Comparison of ENCODE assay signal across 12 cellular contexts in the genomic region with DNA sequence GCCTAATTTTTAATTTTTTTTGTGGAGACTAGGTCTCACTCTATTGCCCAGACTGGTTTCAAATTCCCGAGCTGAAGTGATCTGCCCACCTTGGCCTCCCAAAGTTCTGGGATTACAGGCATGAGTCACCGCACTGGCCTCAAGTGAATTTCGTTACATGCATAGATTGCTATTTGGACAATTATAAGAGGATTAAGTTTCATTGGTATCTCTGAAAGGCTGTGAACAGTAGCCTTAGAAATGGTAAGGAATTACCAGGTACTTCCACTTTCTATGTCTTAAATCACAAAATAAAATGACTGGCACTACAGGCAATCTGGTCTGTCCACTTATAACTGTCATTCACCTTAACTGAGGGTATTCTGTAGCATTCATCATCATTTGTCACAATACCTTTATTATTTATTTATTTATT. TPM values are rescaled to one million over a fixed set of nuclear protein-coding genes. Genes with fewer than 3 reads are reported as not detected.
A peak's percentile ranks its signal among the peaks of the same experiment; 100 is the strongest.
DNase-seq lines count a peak whose midpoint lies in the region; ATAC-seq, FAIRE-seq and TF ChIP-seq lines count a peak whose summit lies in the region.
"Had no signal": no experiment of that assay in that cellular context is flagged by ENCODE, and none has a peak within 500 bp of the region (broad histone marks: within the 10 kb centered on the region; RNA-seq: fewer than 3 reads in every experiment).

No MANE protein-coding gene starts in this region.

- H3K9me3 ChIP-seq in K562 (replicated peaks; ENCODE audit: control insufficient read depth, insufficient read depth, low read depth, low read length) (no peaks in the 10 kb centered on the region), mesodermal cell (ENCODE audit: control insufficient read depth, low read length) (no peaks in the 10 kb centered on the region)
- H3K9me3 ChIP-seq: left ventricle myocardium inferior, vagina had no signal

- H2AFZ ChIP-seq in K562 (ENCODE audit: low read depth, low read length): no peak overlapping the region

- H4K20me1 ChIP-seq in K562 (replicated peaks; ENCODE audit: control insufficient read depth, insufficient read depth, low read length): peaks cover 7% of the 10 kb centered on the region; the same call in 1 of the 2 replicates

- peaks cover 40% of the 10 kb centered on the region for H3K36me3 Mint-ChIP-seq in Calu3 (ENCODE audit: insufficient read depth, unreplicated experiment)
- H3K36me3 Mint-ChIP-seq in activated CD4-positive, alpha-beta T cell treated with anti-CD3 and anti-CD28 coated beads for 36 hours (ENCODE audit: low read depth): peaks cover 10% of the 10 kb centered on the region
- no peaks in the 10 kb centered on the region for H3K36me3 Mint-ChIP-seq in natural killer cell

- no peak for FAIRE-seq in K562 (lab: Jason Lieb, UNC)

- TF ChIP-seq POLR2A in K562 (conservative IDR thresholded peaks at IDR 0.05): no peak

- TF ChIP-seq EP300 in K562 (IDR thresholded peaks at IDR 0.05; ENCODE audit: low read length): no peak

- TF ChIP-seq RAD21 in K562 (CRISPR knock-in tag; conservative IDR thresholded peaks at IDR 0.05 in 1 of 2, IDR thresholded peaks at IDR 0.05 in 1 of 2): no peak

- POLR2A ChIA-PET in K562 (lab: Yijun Ruan, JAX): interaction anchor here (0.6 to 1.2 kb wide), 5 partner anchors 10 to 206 kb away, joined by 4 to 8 read pairs (median 5); a partner anchor contains a TSS
- POLR2A ChIA-PET in activated CD4-positive, alpha-beta T cell treated with anti-CD3 and anti-CD28 coated beads for 36 hours (lab: Charles Lee): interaction anchor here (0.6 kb wide), 1 partner anchor 85 kb away, joined by 3 read pairs; no protein-coding TSS in a partner anchor

- H3K27me3 ChIP-seq in K562 (ENCODE audit: control insufficient read depth in 2 of 2, insufficient read depth in 2 of 2, low read length in 2 of 2): no peaks in the 10 kb centered on the region
- H3K27me3 ChIP-seq: vagina had no signal

- intact Hi-C loops in Calu3 (cut with micrococcal nuclease; ENCODE audit: unreplicated experiment): no loop called here
- intact Hi-C loops in K562 (cut with micrococcal nuclease): no loop called here
- intact Hi-C loops in activated CD4-positive, alpha-beta T cell treated with anti-CD3 and anti-CD28 coated beads for 36 hours (cut with DNase I, micrococcal nuclease): no loop called here
- intact Hi-C loops in natural killer cell (cut with micrococcal nuclease): no loop called here

- TF ChIP-seq CTCF in Calu3 (IDR thresholded peaks at IDR 0.05; ENCODE audit: unreplicated experiment) (no peak), K562 (IDR thresholded peaks at IDR 0.05 in 2 of 3, conservative IDR thresholded peaks at IDR 0.05 in 1 of 3; ENCODE audit: insufficient read depth in 2 of 3, low read depth in 1 of 3, low read length in 3 of 3) (no peak), natural killer cell (IDR thresholded peaks at IDR 0.05) (no peak)

- peaks cover 4% of the 10 kb centered on the region; the same call in 1 of the 3 replicates for H3K36me3 ChIP-seq in K562 (ENCODE audit: control insufficient read depth, insufficient read depth, low read length)
- peaks cover under 1% of the 10 kb centered on the region for H3K36me3 ChIP-seq in mesodermal cell (ENCODE audit: control insufficient read depth, insufficient read depth, low read length)
- H3K36me3 ChIP-seq: vagina had no signal

- no peaks in the 10 kb centered on the region for H3K27me3 Mint-ChIP-seq in Calu3 (ENCODE audit: unreplicated experiment)
- no peaks in the 10 kb centered on the region for H3K27me3 Mint-ChIP-seq in activated CD4-positive, alpha-beta T cell treated with anti-CD3 and anti-CD28 coated beads for 36 hours
- H3K27me3 Mint-ChIP-seq in natural killer cell (ENCODE audit: low read depth in 2 of 2): no peaks in the 10 kb centered on the region

- no peak overlapping the region for H3K27ac Mint-ChIP-seq in Calu3 (ENCODE audit: unreplicated experiment)
- no peak overlapping the region for H3K27ac Mint-ChIP-seq in activated CD4-positive, alpha-beta T cell treated with anti-CD3 and anti-CD28 coated beads for 36 hours
- H3K27ac Mint-ChIP-seq in natural killer cell: peak overlapping the region in 1 of 2 donors; percentile 42
- H3K27ac Mint-ChIP-seq: activated CD8-positive, alpha-beta T cell treated with anti-CD3 and anti-CD28 coated beads, Interleukin-2, amount 10 ng/mL, durations not matched to agents 7 days and 5 days had no signal

- peak overlapping the region; percentile 24; the same call in 1 of the 3 replicates for H3K27ac ChIP-seq in K562 (ENCODE audit: extremely low read depth, low read depth, low read length)
- peak overlapping the region; percentile 41 for H3K27ac ChIP-seq in mesodermal cell (ENCODE audit: low read depth, low read length, severe bottlenecking)
- H3K27ac ChIP-seq: left ventricle myocardium inferior, vagina had no signal

- peaks cover 19% of the 10 kb centered on the region for H3K79me2 ChIP-seq in K562 (ENCODE audit: control insufficient read depth, insufficient read depth, low read length)

- ATAC-seq in K562 (no peak), natural killer cell (no peak)
- ATAC-seq in activated CD4-positive, alpha-beta T cell treated with anti-CD3 and anti-CD28 coated beads for 36 hours: no peak
- ATAC-seq: activated CD8-positive, alpha-beta T cell treated with anti-CD3 and anti-CD28 coated beads, Interleukin-2, amount 10 ng/mL, durations not matched to agents 7 days and 5 days; esophagus mucosa had no signal

- H3K4me3 Mint-ChIP-seq in Calu3 (ENCODE audit: low read depth, unreplicated experiment) (no peak overlapping the region), natural killer cell (no peak overlapping the region)
- H3K4me3 Mint-ChIP-seq in activated CD4-positive, alpha-beta T cell treated with anti-CD3 and anti-CD28 coated beads for 36 hours: no peak overlapping the region
- H3K4me3 Mint-ChIP-seq: activated CD8-positive, alpha-beta T cell treated with anti-CD3 and anti-CD28 coated beads, Interleukin-2, amount 10 ng/mL, durations not matched to agents 7 days and 5 days had no signal

- DNase-seq in Calu3: peak; percentile 60
- peak; percentile 95 for DNase-seq in M059J (ENCODE audit: low read depth)
- DNase-seq in K562 (ENCODE audit: extremely low read depth in 1 of 4, low spot score in 3 of 4): no peak
- no peak for DNase-seq in activated CD4-positive, alpha-beta T cell treated with anti-CD3 and anti-CD28 coated beads for 36 hours
- DNase-seq in activated T-cell treated with anti-CD3 and anti-CD28 coated beads for 4 hours: no peak
- DNase-seq in natural killer cell: no peak
- no peak for DNase-seq in germinal center (ENCODE audit: low spot score)
- DNase-seq: activated CD8-positive, alpha-beta T cell treated with anti-CD3 and anti-CD28 coated beads, Interleukin-2, amount 10 ng/mL, durations not matched to agents 7 days and 5 days; left ventricle myocardium inferior had no signal

- 43% methylated on average over 3 of the region's 3 CpGs for WGBS in K562 (ENCODE audit: insufficient coverage, low coverage, missing lambda C conversion rate)
- 89 to 90% methylated on average over 3 of the region's 3 CpGs for whole genome bisulfite sequencing in mesodermal cell (ENCODE audit: insufficient coverage in 2 of 2), 2 experiments

- in situ Hi-C loops in K562 (cut with MboI): no loop called here

- no peaks in the 10 kb centered on the region for H3K9me1 ChIP-seq in K562 (ENCODE audit: control insufficient read depth, insufficient read depth, low read length)

- H3K9me3 Mint-ChIP-seq in Calu3 (ENCODE audit: low read depth, unreplicated experiment): no peaks in the 10 kb centered on the region
- H3K9me3 Mint-ChIP-seq in activated CD4-positive, alpha-beta T cell treated with anti-CD3 and anti-CD28 coated beads for 36 hours (ENCODE audit: low read depth): no peaks in the 10 kb centered on the region
- no peaks in the 10 kb centered on the region for H3K9me3 Mint-ChIP-seq in natural killer cell

- no TSS peak for BruUV-seq in Calu3 (replicated peaks; lab: Mats Ljungman, UMichigan)
- BruUV-seq in K562 (replicated peaks; lab: Mats Ljungman, UMichigan): no TSS peak

- no peak overlapping the region for H3K4me2 ChIP-seq in K562 (ENCODE audit: insufficient read depth, low read length)

- peaks cover 35% of the 10 kb centered on the region for H3K4me1 Mint-ChIP-seq in Calu3 (ENCODE audit: low read depth, unreplicated experiment)
- peaks cover 17% of the 10 kb centered on the region for H3K4me1 Mint-ChIP-seq in activated CD4-positive, alpha-beta T cell treated with anti-CD3 and anti-CD28 coated beads for 36 hours
- H3K4me1 Mint-ChIP-seq in natural killer cell: peaks cover 20 to 24% of the 10 kb centered on the region in 2 donors

- H3K4me1 ChIP-seq in K562 (replicated peaks in 1 of 2; ENCODE audit: control insufficient read depth in 2 of 2, insufficient read depth in 2 of 2, low read length in 2 of 2): peaks cover 8 to 28% of the 10 kb centered on the region in 2 experiments; a peak in 4 of 5 replicates
- H3K4me1 ChIP-seq in mesodermal cell (ENCODE audit: control insufficient read depth, insufficient read depth, low read length, poor library complexity, severe bottlenecking): peaks cover 16% of the 10 kb centered on the region

- H3K9ac ChIP-seq in K562 (ENCODE audit: insufficient read depth in 1 of 2, low read depth in 2 of 2, low read length in 2 of 2): no peak overlapping the region; a peak in 1 of 4 replicates

- CTCF ChIA-PET in Calu3 (lab: Charles Lee) (interaction anchor here (0.6 to 1.4 kb wide), 4 partner anchors 9 to 230 kb away, joined by 3 to 5 read pairs (median 3); a partner anchor contains a TSS), K562 (lab: Yijun Ruan, JAX; ENCODE audit: low intra/inter-chr PET ratio) (no interaction called here)
- CTCF ChIA-PET in activated CD4-positive, alpha-beta T cell treated with anti-CD3 and anti-CD28 coated beads for 36 hours (lab: Charles Lee): interaction anchor here (0.6 to 2.0 kb wide), 3 partner anchors 9 to 92 kb away, joined by 3 to 8 read pairs (median 3); no protein-coding TSS in a partner anchor

- H3K4me3 ChIP-seq in K562 (no peak overlapping the region), mesodermal cell (ENCODE audit: extremely low read depth, insufficient read depth, low read length, poor library complexity, severe bottlenecking) (no peak overlapping the region)
- H3K4me3 ChIP-seq: left ventricle myocardium inferior, vagina had no signal

RNA-seq across cellular contexts. Expression of a gene that starts 2.9 kb away (rescaled TPM):
- total RNA-seq in Calu3 (2022) (38.2 and 39.1 TPM in 2 replicates), K562 (2014; rRNA removed) (21.1 and 22.7 TPM in 2 replicates), K562 (2014; rRNA removed; fragmentation: Illumina TruSeq; extraction: Trizol) (5.5 and 6.5 TPM in 2 replicates), K562 (2015; rRNA removed; fragmentation: Illumina TruSeq; extraction: Trizol) (8.4 and 9.6 TPM in 2 replicates), K562 (2021) (29.3 and 38.6 TPM in 2 replicates), natural killer cell (10 to 100 TPM; 49.6 to 55.8 (median 55.4) TPM)
- total RNA-seq in M059J (2014; rRNA removed; shearing (Covaris generic)): 2.1 and 6.0 TPM in 2 replicates
- 54.9 and 69.2 TPM in 2 replicates for total RNA-seq in K562 (2011; cell fraction: chromatin; rRNA removed; ENCODE audit: low replicate concordance)
- total RNA-seq in K562 (2011; cell fraction: nucleolus; rRNA removed): 24.3 and 34.5 TPM in 2 replicates
- total RNA-seq in K562 (2011; cell fraction: nucleoplasm; rRNA removed): 42.7 and 46.5 TPM in 2 replicates
- polyA plus RNA-seq in K562 (2011; rRNA removed) (4.8 and 5.3 TPM in 2 replicates), K562 (2014; fragmentation: Illumina TruSeq; extraction: Trizol) (19.5 and 21.6 TPM in 2 replicates), K562 (2014; fragmentation: Nextera tagmentation; extraction: Ambion mirVana) (under 1 TPM; 0.23 to 0.57 TPM), K562 (2014; rRNA removed) (27.9 and 31.8 TPM in 2 replicates)
- 4.1 and 6.6 TPM in 2 replicates for polyA plus RNA-seq in K562 (2011; cell fraction: cytosol; rRNA removed)
- polyA plus RNA-seq in K562 (2011; cell fraction: nucleus; rRNA removed): 12.1 and 15.2 TPM in 2 replicates
- 28.4 and 28.6 TPM in 2 replicates for polyA plus RNA-seq in K562 (2012)
- polyA minus RNA-seq in K562 (2011; rRNA and poly(A)+ RNA removed): 4.5 and 7.2 TPM in 2 replicates
- polyA minus RNA-seq in K562 (2011; cell fraction: cytosol; rRNA and poly(A)+ RNA removed): 3.7 and 6.4 TPM in 2 replicates
- polyA minus RNA-seq in K562 (2011; cell fraction: nucleus; rRNA and poly(A)+ RNA removed): 4.8 and 7.9 TPM in 2 replicates
- polyA plus RNA-seq in mesodermal cell (2013, experiment 1 of 2): 24.1 TPM
- 20.9 TPM for polyA plus RNA-seq in mesodermal cell (2013, experiment 2 of 2)
- total RNA-seq in activated CD4-positive, alpha-beta T cell treated with anti-CD3 and anti-CD28 coated beads for 36 hours: 10 to 100 TPM; 22.4 to 30.6 TPM

RNA-seq across cellular contexts. Expression of a gene that starts 21.2 kb away (rescaled TPM):
- 12.9 and 13.9 TPM in 2 replicates for total RNA-seq in Calu3 (2022)
- total RNA-seq in M059J (2014; rRNA removed; shearing (Covaris generic)): 1.9 and 6.0 TPM in 2 replicates
- total RNA-seq in K562 (2011; cell fraction: chromatin; rRNA removed; ENCODE audit: low replicate concordance): 3.9 and 14.1 TPM in 2 replicates
- total RNA-seq in K562 (2011; cell fraction: nucleolus; rRNA removed): 15.3 and 23.8 TPM in 2 replicates
- 10.9 and 11.0 TPM in 2 replicates for total RNA-seq in K562 (2011; cell fraction: nucleoplasm; rRNA removed)
- total RNA-seq in K562 (2014; rRNA removed): 11.3 and 15.0 TPM in 2 replicates
- 0.95 and 1.2 TPM in 2 replicates for total RNA-seq in K562 (2014; rRNA removed; fragmentation: Illumina TruSeq; extraction: Trizol)
- total RNA-seq in K562 (2015; rRNA removed; fragmentation: Illumina TruSeq; extraction: Trizol): 2.1 and 2.3 TPM in 2 replicates
- total RNA-seq in K562 (2021): 26.6 and 30.9 TPM in 2 replicates
- 3.1 and 7.8 TPM in 2 replicates for polyA plus RNA-seq in K562 (2011; rRNA removed)
- polyA plus RNA-seq in K562 (2011; cell fraction: cytosol; rRNA removed): 7.5 and 28.4 TPM in 2 replicates
- polyA plus RNA-seq in K562 (2011; cell fraction: nucleus; rRNA removed): 10.8 and 17.8 TPM in 2 replicates
- polyA plus RNA-seq in K562 (2012): 13.9 and 22.8 TPM in 2 replicates
- polyA plus RNA-seq in K562 (2014; fragmentation: Illumina TruSeq; extraction: Trizol): 4.6 and 8.8 TPM in 2 replicates
- under 1 TPM; 0.71 to 0.87 TPM for polyA plus RNA-seq in K562 (2014; fragmentation: Nextera tagmentation; extraction: Ambion mirVana)
- polyA plus RNA-seq in K562 (2014; rRNA removed): 21.8 and 27.1 TPM in 2 replicates
- polyA minus RNA-seq in K562 (2011; rRNA and poly(A)+ RNA removed): 0.28 and 0.45 TPM in 2 replicates
- polyA minus RNA-seq in K562 (2011; cell fraction: cytosol; rRNA and poly(A)+ RNA removed): 6.3 and 7.8 TPM in 2 replicates
- 3.9 and 5.7 TPM in 2 replicates for polyA minus RNA-seq in K562 (2011; cell fraction: nucleus; rRNA and poly(A)+ RNA removed)
- 19.6 TPM for polyA plus RNA-seq in mesodermal cell (2013, experiment 1 of 2)
- 15.4 TPM for polyA plus RNA-seq in mesodermal cell (2013, experiment 2 of 2)
- 10 to 100 TPM; 11.7 to 13.2 TPM for total RNA-seq in activated CD4-positive, alpha-beta T cell treated with anti-CD3 and anti-CD28 coated beads for 36 hours
- 10 to 100 TPM in 1 of 3 donors, 1 to 10 TPM in 2; 9.1 to 10.3 (median 9.5) TPM for total RNA-seq in natural killer cell

RNA-seq across cellular contexts. Expression of a gene that starts 22.5 kb away (rescaled TPM):
- total RNA-seq in Calu3 (2022): 8.6 and 9.8 TPM in 2 replicates
- 1.9 and 5.0 TPM in 2 replicates for total RNA-seq in M059J (2014; rRNA removed; shearing (Covaris generic))
- 13.0 and 34.2 TPM in 2 replicates for total RNA-seq in K562 (2011; cell fraction: chromatin; rRNA removed; ENCODE audit: low replicate concordance)
- total RNA-seq in K562 (2011; cell fraction: nucleolus; rRNA removed): 21.8 and 26.8 TPM in 2 replicates
- total RNA-seq in K562 (2011; cell fraction: nucleoplasm; rRNA removed): 20.2 and 20.6 TPM in 2 replicates
- 25.2 and 26.9 TPM in 2 replicates for total RNA-seq in K562 (2014; rRNA removed)
- 3.5 and 4.1 TPM in 2 replicates for total RNA-seq in K562 (2014; rRNA removed; fragmentation: Illumina TruSeq; extraction: Trizol)
- 5.3 and 5.4 TPM in 2 replicates for total RNA-seq in K562 (2015; rRNA removed; fragmentation: Illumina TruSeq; extraction: Trizol)
- 20.3 and 30.7 TPM in 2 replicates for total RNA-seq in K562 (2021)
- polyA plus RNA-seq in K562 (2011; rRNA removed): 4.8 and 4.9 TPM in 2 replicates
- polyA plus RNA-seq in K562 (2011; cell fraction: cytosol; rRNA removed): 5.7 and 20.0 TPM in 2 replicates
- 8.9 and 16.4 TPM in 2 replicates for polyA plus RNA-seq in K562 (2011; cell fraction: nucleus; rRNA removed)
- polyA plus RNA-seq in K562 (2012): 8.9 and 29.3 TPM in 2 replicates
- 2.0 and 11.7 TPM in 2 replicates for polyA plus RNA-seq in K562 (2014; fragmentation: Illumina TruSeq; extraction: Trizol)
- under 1 TPM; 0.15 to 0.32 TPM for polyA plus RNA-seq in K562 (2014; fragmentation: Nextera tagmentation; extraction: Ambion mirVana)
- 21.6 and 22.5 TPM in 2 replicates for polyA plus RNA-seq in K562 (2014; rRNA removed)
- polyA minus RNA-seq in K562 (2011; rRNA and poly(A)+ RNA removed): 1.6 and 2.1 TPM in 2 replicates
- 6.3 and 11.0 TPM in 2 replicates for polyA minus RNA-seq in K562 (2011; cell fraction: cytosol; rRNA and poly(A)+ RNA removed)
- polyA minus RNA-seq in K562 (2011; cell fraction: nucleus; rRNA and poly(A)+ RNA removed): 4.8 and 6.2 TPM in 2 replicates
- 35.3 TPM for polyA plus RNA-seq in mesodermal cell (2013, experiment 1 of 2)
- 24.8 TPM for polyA plus RNA-seq in mesodermal cell (2013, experiment 2 of 2)
- total RNA-seq in activated CD4-positive, alpha-beta T cell treated with anti-CD3 and anti-CD28 coated beads for 36 hours: 10 to 100 TPM in 1 of 2 experiments, 1 to 10 TPM in 1; 8.1 to 12.0 TPM
- 10 to 100 TPM; 39.9 to 45.1 (median 43.9) TPM for total RNA-seq in natural killer cell

RNA-seq across cellular contexts. Expression of a gene that starts 56.2 kb away (rescaled TPM):
- total RNA-seq in Calu3 (2022): 6.2 and 11.9 TPM in 2 replicates
- 0.05 TPM in 1 of 2 replicates, not detected in the other for total RNA-seq in M059J (2014; rRNA removed; shearing (Covaris generic))
- 3.1 and 4.0 TPM in 2 replicates for total RNA-seq in K562 (2011; cell fraction: chromatin; rRNA removed; ENCODE audit: low replicate concordance)
- total RNA-seq in K562 (2011; cell fraction: nucleolus; rRNA removed): 1.4 and 1.7 TPM in 2 replicates
- 1.1 and 2.1 TPM in 2 replicates for total RNA-seq in K562 (2011; cell fraction: nucleoplasm; rRNA removed)
- not detected in 2 replicates for total RNA-seq in K562 (2014; rRNA removed)
- total RNA-seq in K562 (2014; rRNA removed; fragmentation: Illumina TruSeq; extraction: Trizol): not detected in 2 replicates
- total RNA-seq in K562 (2015; rRNA removed; fragmentation: Illumina TruSeq; extraction: Trizol): 0.08 and 0.40 TPM in 2 replicates
- total RNA-seq in K562 (2021): 0.51 and 1.6 TPM in 2 replicates
- 0.11 and 0.46 TPM in 2 replicates for polyA plus RNA-seq in K562 (2011; rRNA removed)
- 0.10 and 0.12 TPM in 2 replicates for polyA plus RNA-seq in K562 (2011; cell fraction: cytosol; rRNA removed)
- 1.8 and 3.6 TPM in 2 replicates for polyA plus RNA-seq in K562 (2011; cell fraction: nucleus; rRNA removed)
- polyA plus RNA-seq in K562 (2012): 0.12 and 1.2 TPM in 2 replicates
- polyA plus RNA-seq in K562 (2014; fragmentation: Illumina TruSeq; extraction: Trizol): 0.06 and 0.17 TPM in 2 replicates
- under 1 TPM; 0.17 TPM for polyA plus RNA-seq in K562 (2014; fragmentation: Nextera tagmentation; extraction: Ambion mirVana)
- 0.09 TPM in 1 of 2 replicates, not detected in the other for polyA plus RNA-seq in K562 (2014; rRNA removed)
- not detected in 2 replicates for polyA minus RNA-seq in K562 (2011; rRNA and poly(A)+ RNA removed)
- 3.0 TPM in 1 of 2 replicates, not detected in the other for polyA minus RNA-seq in K562 (2011; cell fraction: cytosol; rRNA and poly(A)+ RNA removed)
- polyA minus RNA-seq in K562 (2011; cell fraction: nucleus; rRNA and poly(A)+ RNA removed): 0.67 TPM in 1 of 2 replicates, not detected in the other
- polyA plus RNA-seq in mesodermal cell (2013, experiment 1 of 2): 0.41 TPM
- polyA plus RNA-seq in mesodermal cell (2013, experiment 2 of 2): 0.56 TPM
- total RNA-seq in activated CD4-positive, alpha-beta T cell treated with anti-CD3 and anti-CD28 coated beads for 36 hours: under 1 TPM; 0.41 to 0.79 TPM
- 10 to 100 TPM; 11.4 to 42.7 (median 28.7) TPM for total RNA-seq in natural killer cell

Comparison
In these comparisons a context has a peak if more than half of its experiments do, and no peak if none do; other contexts are left out.
1. DNase-seq: peak in Calu3 (single experiment) and M059J (single experiment); none in K562 (0 of 4), activated CD4-positive, alpha-beta T cell treated with anti-CD3 and anti-CD28 coated beads for 36 hours (single experiment), activated T-cell treated with anti-CD3 and anti-CD28 coated beads for 4 hours (single experiment), natural killer cell (single experiment) and germinal center (single experiment).